Comparison of ENCODE assay signal across 9 cellular contexts in genomic region chr1:169161512-169162194, GRCh38. TPM values are rescaled to one million over a fixed set of nuclear protein-coding genes. Genes with fewer than 3 reads are reported as not detected.
A peak's percentile ranks its signal among the peaks of the same experiment; 100 is the strongest.
DNase-seq lines count a peak whose midpoint lies in the region; ATAC-seq, FAIRE-seq and TF ChIP-seq lines count a peak whose summit lies in the region.
"Had no signal": no experiment of that assay in that cellular context is flagged by ENCODE, and none has a peak within 500 bp of the region (broad histone marks: within the 10 kb centered on the region; RNA-seq: fewer than 3 reads in every experiment).

No MANE protein-coding gene starts in this region.

- H3K27me3 Mint-ChIP-seq in effector memory CD8-positive, alpha-beta T cell, result no peaks in the 10 kb centered on the region

- no peak overlapping the region for H3K4me3 ChIP-seq in right lobe of liver

- POLR2A ChIA-PET in GM10248 (lab: Yijun Ruan, JAX), result no interaction called here

- H3K4me1 Mint-ChIP-seq in effector memory CD8-positive, alpha-beta T cell (ENCODE audit: low read depth in 2 of 2), result no peaks in the 10 kb centered on the region

- no peaks in the 10 kb centered on the region for H3K27me3 ChIP-seq in right lobe of liver

- CTCF ChIA-PET in GM10248 (lab: Yijun Ruan, JAX), result interaction anchor here (1.4 to 2.1 kb wide), 3 partner anchors 8 to 20 kb away, joined by 4 to 5 read pairs (median 4); no protein-coding TSS in a partner anchor

- peak; percentile 91 for FAIRE-seq in H54 (lab: Jason Lieb, UNC)
- FAIRE-seq: endothelial cell of umbilical vein had no signal

- H3K27ac ChIP-seq in right lobe of liver, result peak overlapping the region in 2 of 3 donors; percentile 24 to 52

- no peaks in the 10 kb centered on the region for H3K9me3 ChIP-seq in right lobe of liver

- no peak for DNase-seq in H54 (ENCODE audit: insufficient read length, low spot score)
- peak; percentile 73 for DNase-seq in M059J (ENCODE audit: low read depth)
- DNase-seq in right lobe of liver, result no peak
- DNase-seq in NCI-H82 (lab: John Stamatoyannopoulos, UW), result no peak
- DNase-seq in NCI-H1694 treated with DMSO at 0.1 percent for 48 hours (lab: John Stamatoyannopoulos, UW), result no peak
- no peak for DNase-seq in GM10248 (ENCODE audit: extremely low spot score)
- DNase-seq in effector memory CD8-positive, alpha-beta T cell, result no peak

- TF ChIP-seq CTCF in right lobe of liver (IDR thresholded peaks at IDR 0.05), result no peak
- TF ChIP-seq CTCF in GM10248 (IDR thresholded peaks at IDR 0.05; ENCODE audit: control extremely low read depth, extremely low read depth, low read depth, missing control alignments), result no peak

- H3K36me3 ChIP-seq in right lobe of liver, result no peaks in the 10 kb centered on the region

- H3K9me3 Mint-ChIP-seq in effector memory CD8-positive, alpha-beta T cell, result no peaks in the 10 kb centered on the region

- H3K4me3 Mint-ChIP-seq in effector memory CD8-positive, alpha-beta T cell, result no peak overlapping the region

- no peaks in the 10 kb centered on the region for H3K36me3 Mint-ChIP-seq in effector memory CD8-positive, alpha-beta T cell (ENCODE audit: insufficient read depth)

- 79% methylated on average over 4 of the region's 4 CpGs for WGBS in right lobe of liver (ENCODE audit: insufficient coverage, low coverage, low lambda C conversion rate, missing lambda C conversion rate)

- ATAC-seq in GM18867 (IDR thresholded peaks at IDR 0.05; ENCODE audit: unreplicated experiment) (peak; percentile 82), right lobe of liver (peak; percentile 24 to 75 (median 42))
- ATAC-seq in effector memory CD8-positive, alpha-beta T cell (replicated peaks), result no peak

- no peak overlapping the region for H3K27ac Mint-ChIP-seq in effector memory CD8-positive, alpha-beta T cell

- intact Hi-C loops in right lobe of liver (cut with DNase I), result no loop called here

- TF ChIP-seq POLR2A in H54 (IDR thresholded peaks at IDR 0.05; ENCODE audit: low read depth, low read length), result no peak
- no peak for TF ChIP-seq POLR2A in right lobe of liver (IDR thresholded peaks at IDR 0.05)

- H3K4me1 ChIP-seq in right lobe of liver, result peaks cover 0 to 15% (median 3%) of the 10 kb centered on the region in 4 donors

RNA-seq across cellular contexts. Expression of gene ATP1B1, which starts 55.2 kb away (rescaled TPM):
- 68.2 and 71.0 TPM in 2 replicates for total RNA-seq in M059J (2014; rRNA removed; shearing (Covaris generic))
- 10 to 100 TPM; 69.6 to 99.5 (median 78.5) TPM for total RNA-seq in right lobe of liver
